In genomic region chr4:69594382-69594781, GRCh38 we compare ENCODE assay signal across 19 cellular contexts. TPM values are rescaled to one million over a fixed set of nuclear protein-coding genes. Genes with fewer than 3 reads are reported as not detected.
DNase-seq lines count a peak whose midpoint lies in the region; ATAC-seq and TF ChIP-seq lines count a peak whose summit lies in the region.
"Had no signal": no experiment of that assay in that cellular context is flagged by ENCODE, and none has a peak within 500 bp of the region (broad histone marks: within the 10 kb centered on the region; RNA-seq: fewer than 3 reads in every experiment).

No MANE protein-coding gene starts in this region.

- H3K4me3 Mint-ChIP-seq in activated T-cell treated with anti-CD3 and anti-CD28 coated beads, Interleukin-2, amount 50 U/mL, for 72 hours, result no peak overlapping the region
- H3K4me3 Mint-ChIP-seq: CD4-positive, alpha-beta T cell; HFFc6 had no signal

- H3K27me3 ChIP-seq in ACC112 (ENCODE audit: insufficient read depth, low read length) (no peaks in the 10 kb centered on the region; the same call in 1 of the 2 replicates), SJCRH30 (no peaks in the 10 kb centered on the region), liver (ENCODE audit: control insufficient read depth in 4 of 4, insufficient read depth in 4 of 4, low read length in 3 of 4) (no peaks in the 10 kb centered on the region)
- H3K27me3 ChIP-seq: BLaER1 treated with 17β-estradiol and CSF1 and Interleukin-3, amounts not matched to agents 10 nM and 100 nM had no signal

- DNase-seq in NCI-H146 (lab: John Stamatoyannopoulos, UW) (peak; percentile 91), SJCRH30 (peak; percentile 85 to 94)
- no peak for DNase-seq in activated T-cell treated with anti-CD3 and anti-CD28 coated beads, Interleukin-2, amount 50 U/mL, for 48 hours
- DNase-seq in activated T-cell treated with anti-CD3 and anti-CD28 coated beads, Interleukin-2, amount 50 U/mL, for 72 hours, result no peak
- DNase-seq: Calu3; CD4-positive, alpha-beta T cell; DMS 273 treated with DMSO at 0.1 percent for 48 hours; DMS79 treated with DMSO at 0.1 percent for 48 hours; EL; HCEC 1CT; HFFc6 had no signal

- no peaks in the 10 kb centered on the region for H3K36me3 Mint-ChIP-seq in activated T-cell treated with anti-CD3 and anti-CD28 coated beads, Interleukin-2, amount 50 U/mL, for 72 hours (ENCODE audit: insufficient read depth in 2 of 2)

- peak overlapping the region; percentile 12; the same call in 1 of the 2 replicates for H3K4me3 ChIP-seq in ACC112 (ENCODE audit: low read depth, low read length)
- H3K4me3 ChIP-seq in SJCRH30, result peak overlapping the region; percentile 23
- H3K4me3 ChIP-seq in liver (ENCODE audit: low read depth in 1 of 3, low read length in 3 of 3), result peak overlapping the region; percentile 35 to 47 (median 37)
- H3K4me3 ChIP-seq: A549; BLaER1 treated with 17β-estradiol and CSF1 and Interleukin-3, amounts not matched to agents 10 nM and 100 nM had no signal

- no peaks in the 10 kb centered on the region for H3K79me2 ChIP-seq in ACC112 (ENCODE audit: control insufficient read depth, insufficient read depth, low read length, unreplicated experiment)

- no peak for TF ChIP-seq CTCF in liver (IDR thresholded peaks at IDR 0.05; ENCODE audit: low read depth, low read length, missing input control)

- no peaks in the 10 kb centered on the region for H3K27me3 Mint-ChIP-seq in activated T-cell treated with anti-CD3 and anti-CD28 coated beads, Interleukin-2, amount 50 U/mL, for 72 hours (ENCODE audit: low read depth)
- H3K27me3 Mint-ChIP-seq: CD4-positive, alpha-beta T cell had no signal

- no peaks in the 10 kb centered on the region for H3K4me1 Mint-ChIP-seq in activated T-cell treated with anti-CD3 and anti-CD28 coated beads, Interleukin-2, amount 50 U/mL, for 72 hours (ENCODE audit: low read depth)

- peak overlapping the region; percentile 75 for H2AFZ ChIP-seq in ACC112 (ENCODE audit: low read length, unreplicated experiment)

- H3K9ac ChIP-seq in liver (ENCODE audit: low read depth in 1 of 2, low read length in 2 of 2), result peak overlapping the region; percentile 5 to 21
- H3K9ac ChIP-seq: BLaER1 treated with 17β-estradiol and CSF1 and Interleukin-3, amounts not matched to agents 10 nM and 100 nM had no signal

- ATAC-seq in activated T-cell treated with anti-CD3 and anti-CD28 coated beads, Interleukin-2, amount 50 U/mL, for 72 hours (replicated peaks in 1 of 2), result no peak
- ATAC-seq in GM18870 (IDR thresholded peaks at IDR 0.05; ENCODE audit: unreplicated experiment), result no peak
- ATAC-seq in GM18511 (IDR thresholded peaks at IDR 0.05; ENCODE audit: unreplicated experiment), result no peak
- ATAC-seq: A549 had no signal

- H3K4me1 ChIP-seq in ACC112 (ENCODE audit: control insufficient read depth, insufficient read depth, low read length, unreplicated experiment) (no peaks in the 10 kb centered on the region), SJCRH30 (peaks cover 17% of the 10 kb centered on the region), liver (ENCODE audit: control insufficient read depth in 4 of 4, insufficient read depth in 4 of 4, low read length in 3 of 4) (peaks cover 0 to 21% (median 5%) of the 10 kb centered on the region in 4 donors)
- H3K4me1 ChIP-seq: A549; BLaER1 treated with 17β-estradiol and CSF1 and Interleukin-3, amounts not matched to agents 10 nM and 100 nM had no signal

- H3K36me3 ChIP-seq in ACC112 (ENCODE audit: insufficient read depth, low read length) (no peaks in the 10 kb centered on the region), SJCRH30 (no peaks in the 10 kb centered on the region), liver (ENCODE audit: control insufficient read depth in 4 of 4, insufficient read depth in 3 of 4, low read depth in 1 of 4, low read length in 3 of 4) (no peaks in the 10 kb centered on the region)
- H3K36me3 ChIP-seq: BLaER1 treated with 17β-estradiol and CSF1 and Interleukin-3, amounts not matched to agents 10 nM and 100 nM had no signal

- TF ChIP-seq RAD21 in liver (IDR thresholded peaks at IDR 0.05), result no peak

- 38% methylated on average over 4 of the region's 4 CpGs for WGBS in liver

- H3K27ac Mint-ChIP-seq in activated T-cell treated with anti-CD3 and anti-CD28 coated beads, Interleukin-2, amount 50 U/mL, for 72 hours, result no peak overlapping the region
- H3K27ac Mint-ChIP-seq: CD4-positive, alpha-beta T cell; HFFc6 had no signal

- H3K9me3 Mint-ChIP-seq in activated T-cell treated with anti-CD3 and anti-CD28 coated beads, Interleukin-2, amount 50 U/mL, for 72 hours, result no peaks in the 10 kb centered on the region
- H3K9me3 Mint-ChIP-seq: CD4-positive, alpha-beta T cell had no signal

- H3K27ac ChIP-seq in ACC112 (ENCODE audit: low read depth, low read length) (no peak overlapping the region), SJCRH30 (peak overlapping the region; percentile 84), liver (ENCODE audit: low read depth in 1 of 2, low read length in 2 of 2) (peak overlapping the region; percentile 19 to 25)
- H3K27ac ChIP-seq: A549; BLaER1 treated with 17β-estradiol and CSF1 and Interleukin-3, amounts not matched to agents 10 nM and 100 nM had no signal

- H3K9me3 ChIP-seq in SJCRH30 (replicated peaks) (no peaks in the 10 kb centered on the region), liver (ENCODE audit: control insufficient read depth in 4 of 4, low read length in 3 of 4) (no peaks in the 10 kb centered on the region)
- H3K9me3 ChIP-seq: A549; BLaER1 treated with 17β-estradiol and CSF1 and Interleukin-3, amounts not matched to agents 10 nM and 100 nM had no signal

TF ChIP-seq in liver, 16 proteins besides CTCF, POLR2A, EP300 and RAD21 (continues in another document):
- TF ChIP-seq FOXA1 (IDR thresholded peaks at IDR 0.05), result no peak
- TF ChIP-seq SP1 (IDR thresholded peaks at IDR 0.05), result no peak
- TF ChIP-seq HNF4G (IDR thresholded peaks at IDR 0.05), result no peak
- peak in 1 of 2 donors; percentile 29 for TF ChIP-seq HNF4A (conservative IDR thresholded peaks at IDR 0.05)
- TF ChIP-seq RXRA (IDR thresholded peaks at IDR 0.05), result no peak
- no peak for TF ChIP-seq NR2F2 (IDR thresholded peaks at IDR 0.05)
- TF ChIP-seq REST (IDR thresholded peaks at IDR 0.05), result no peak
- TF ChIP-seq GABPA (IDR thresholded peaks at IDR 0.05 in 1 of 2, conservative IDR thresholded peaks at IDR 0.05 in 1 of 2), result no peak
- peak; percentile 22 for TF ChIP-seq YY1 (IDR thresholded peaks at IDR 0.05)
- no peak for TF ChIP-seq EGR1 (IDR thresholded peaks at IDR 0.05; ENCODE audit: low read depth in 2 of 2)
- TF ChIP-seq MAX (IDR thresholded peaks at IDR 0.05), result no peak
- no peak for TF ChIP-seq ZBTB33 (IDR thresholded peaks at IDR 0.05)
- no peak for TF ChIP-seq TAF1 (conservative IDR thresholded peaks at IDR 0.05)
- TF ChIP-seq FOXA2 (IDR thresholded peaks at IDR 0.05), result no peak

RNA-seq across cellular contexts. Expression of gene UGT2A2, which starts 45.1 kb away (rescaled TPM):
- total RNA-seq in SJCRH30 (2014; rRNA removed; shearing (Covaris generic)), result not detected in 2 replicates
- total RNA-seq in liver, result not detected
- not detected for polyA plus RNA-seq in liver
- not detected for total RNA-seq in activated T-cell treated with anti-CD3 and anti-CD28 coated beads, Interleukin-2, amount 50 U/mL, for 72 hours
- total RNA-seq: Calu3; CD4-positive, alpha-beta T cell; H4; HFFc6; HT1080 had no signal
- polyA plus RNA-seq: A549 had no signal

RNA-seq across cellular contexts. Expression of gene UGT2A1, which starts 58.7 kb away (rescaled TPM):
- total RNA-seq in SJCRH30 (2014; rRNA removed; shearing (Covaris generic)), result not detected in 2 replicates
- under 1 TPM; 0.05 to 0.17 TPM for total RNA-seq in liver
- polyA plus RNA-seq in liver, result 1 to 10 TPM in 1 of 2 donors, under 1 TPM in 1; 0.33 to 6.6 TPM
- not detected for total RNA-seq in activated T-cell treated with anti-CD3 and anti-CD28 coated beads, Interleukin-2, amount 50 U/mL, for 72 hours
- total RNA-seq: Calu3, H4, HFFc6, HT1080 had no signal
- polyA plus RNA-seq: A549 had no signal

Comparison
In these comparisons a context has a peak if more than half of its experiments do, and no peak if none do; other contexts are left out.
1. DNase-seq: peak in NCI-H146 (single experiment) and SJCRH30 (2 of 2); none in activated T-cell treated with anti-CD3 and anti-CD28 coated beads, Interleukin-2, amount 50 U/mL, for 48 hours (0 of 2) and activated T-cell treated with anti-CD3 and anti-CD28 coated beads, Interleukin-2, amount 50 U/mL, for 72 hours (0 of 2).
2. Peak in every context shown above with its lines, with median percentiles within 50 percentile points of each other: H3K4me3 ChIP-seq.